Comparison of ENCODE assay signal across 16 cellular contexts in genomic region chr10:37488792-37489657, GRCh38.
DNase-seq lines count a peak whose midpoint lies in the region; FAIRE-seq lines count a peak whose summit lies in the region.
"Had no signal": no experiment of that assay in that cellular context is flagged by ENCODE, and none has a peak within 500 bp of the region (broad histone marks: within the 10 kb centered on the region; RNA-seq: fewer than 3 reads in every experiment).

No MANE protein-coding gene starts in this region.

- DNase-seq in SIG-M5 treated with dmso at 0.1 percent for 504 hours (lab: John Stamatoyannopoulos, UW; ENCODE audit: unreplicated experiment): peak; percentile 14
- DNase-seq in SIG-M5 (lab: John Stamatoyannopoulos, UW): no peak
- DNase-seq in RCC 7860 (ENCODE audit: low spot score): peak; percentile 92
- DNase-seq in epithelial cell of prostate (ENCODE audit: low read depth, low spot score): peak; percentile 55
- peak; percentile 91 for DNase-seq in urothelium cell line (ENCODE audit: low spot score)
- no peak for DNase-seq in NOMO-1 (lab: John Stamatoyannopoulos, UW; ENCODE audit: unreplicated experiment in 2 of 2)
- no peak for DNase-seq in NCI-H2227 (lab: John Stamatoyannopoulos, UW; ENCODE audit: unreplicated experiment)
- no peak for DNase-seq in activated CD4-positive, alpha-beta T cell treated with anti-CD3 and anti-CD28 coated beads, Interleukin-2, amount 50 U/mL, for 1 hour
- DNase-seq: activated B cell treated with CpG ODN at 0.5 μM for 24 hours; activated T-cell treated with anti-CD3 and anti-CD28 coated beads, Interleukin-2, amount 50 U/mL, for 1 hour; Kasumi-1; kidney glomerular epithelial cell; nephron progenitor cell; Peyer's patch; transverse colon had no signal

- H3K27ac ChIP-seq in epithelial cell of prostate: peak overlapping the region; percentile 58
- H3K27ac ChIP-seq: Peyer's patch, transverse colon had no signal

- peak; percentile 94 for FAIRE-seq in RCC 7860 (lab: Jason Lieb, UNC)
- FAIRE-seq in urothelium cell line (lab: Jason Lieb, UNC): no peak
- FAIRE-seq: GM12891 had no signal

Comparison
In these comparisons a context has a peak if more than half of its experiments do, and no peak if none do; other contexts are left out.
1. DNase-seq: peak in SIG-M5 treated with dmso at 0.1 percent for 504 hours (single experiment), RCC 7860 (single experiment), epithelial cell of prostate (single experiment) and urothelium cell line (single experiment); none in SIG-M5 (single experiment), NOMO-1 (0 of 2), NCI-H2227 (single experiment) and activated CD4-positive, alpha-beta T cell treated with anti-CD3 and anti-CD28 coated beads, Interleukin-2, amount 50 U/mL, for 1 hour (single experiment).